Comparison of ENCODE assay signal across 20 cellular contexts in the genomic region with DNA sequence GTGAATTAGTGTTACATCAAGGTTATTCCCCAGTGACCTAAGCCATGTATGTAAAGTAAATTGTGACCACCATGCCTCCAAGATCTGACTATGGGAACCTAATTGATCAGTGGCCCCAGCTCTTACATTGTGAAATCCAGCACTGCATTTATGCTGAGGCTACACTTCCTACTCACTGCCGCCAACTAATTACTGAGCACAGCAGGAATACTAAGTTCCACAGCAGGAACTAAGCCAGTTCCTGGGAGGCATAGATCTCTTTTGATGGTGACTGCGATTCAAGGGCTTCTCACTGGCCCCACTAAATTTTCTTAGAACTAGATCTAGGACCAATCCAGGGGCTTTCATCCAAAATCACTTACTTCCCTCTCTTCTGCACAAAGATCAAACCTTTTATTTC. TPM values are rescaled to one million over a fixed set of nuclear protein-coding genes. Genes with fewer than 3 reads are reported as not detected.
DNase-seq lines count a peak whose midpoint lies in the region; ATAC-seq and TF ChIP-seq lines count a peak whose summit lies in the region.
"Had no signal": no experiment of that assay in that cellular context is flagged by ENCODE, and none has a peak within 500 bp of the region (broad histone marks: within the 10 kb centered on the region; RNA-seq: fewer than 3 reads in every experiment).

No MANE protein-coding gene starts in this region.

- H3K9me3 Mint-ChIP-seq in progenitor cell of endocrine pancreas (ENCODE audit: low read depth): no peaks in the 10 kb centered on the region
- H3K9me3 Mint-ChIP-seq: CD4-positive, alpha-beta T cell had no signal

- H3K36me3 ChIP-seq in sigmoid colon: no peaks in the 10 kb centered on the region
- H3K36me3 ChIP-seq: BE2C, SJSA1 had no signal

- H3K27me3 ChIP-seq in sigmoid colon: no peaks in the 10 kb centered on the region
- H3K27me3 ChIP-seq: BE2C, SJSA1 had no signal

- H3K9me3 ChIP-seq in sigmoid colon: no peaks in the 10 kb centered on the region
- H3K9me3 ChIP-seq: BE2C, SJSA1 had no signal

- no peak overlapping the region for H3K4me3 Mint-ChIP-seq in progenitor cell of endocrine pancreas (ENCODE audit: low read depth)
- H3K4me3 Mint-ChIP-seq: CD4-positive, alpha-beta T cell had no signal

- H3K4me3 ChIP-seq in sigmoid colon: no peak overlapping the region
- H3K4me3 ChIP-seq: SJSA1 had no signal

- peaks cover 22% of the 10 kb centered on the region for H3K4me1 Mint-ChIP-seq in progenitor cell of endocrine pancreas (ENCODE audit: low read depth)

- TF ChIP-seq CTCF in progenitor cell of endocrine pancreas (IDR thresholded peaks at IDR 0.05; ENCODE audit: unreplicated experiment): no peak
- TF ChIP-seq CTCF in sigmoid colon (IDR thresholded peaks at IDR 0.05): no peak

- H3K36me3 Mint-ChIP-seq in progenitor cell of endocrine pancreas (ENCODE audit: insufficient read depth): no peaks in the 10 kb centered on the region

- no peak for TF ChIP-seq EP300 in sigmoid colon (IDR thresholded peaks at IDR 0.05)

- no peak overlapping the region for H3K27ac Mint-ChIP-seq in progenitor cell of endocrine pancreas
- H3K27ac Mint-ChIP-seq: CD4-positive, alpha-beta T cell had no signal

- no peaks in the 10 kb centered on the region for H3K4me1 ChIP-seq in sigmoid colon
- H3K4me1 ChIP-seq: BE2C, SJSA1 had no signal

- H3K27me3 Mint-ChIP-seq in progenitor cell of endocrine pancreas: no peaks in the 10 kb centered on the region
- H3K27me3 Mint-ChIP-seq: CD4-positive, alpha-beta T cell had no signal

- TF ChIP-seq POLR2A in sigmoid colon (IDR thresholded peaks at IDR 0.05): no peak

- H3K27ac ChIP-seq in sigmoid colon: no peak overlapping the region
- H3K27ac ChIP-seq: SJSA1 had no signal

- no peak for ATAC-seq in HG03378 (IDR thresholded peaks at IDR 0.05; ENCODE audit: unreplicated experiment)
- no peak for ATAC-seq in left ventricle myocardium superior

- intact Hi-C loops in sigmoid colon (cut with DNase I) (no loop called here), left ventricle myocardium superior (cut with micrococcal nuclease) (no loop called here)

- DNase-seq in ELF-1 (ENCODE audit: low read depth, low spot score): peak; percentile 36
- peak in 2 of 3 experiments; percentile 46 to 74 for DNase-seq in NCI-H1417 (lab: John Stamatoyannopoulos, UW)
- peak; percentile 52 for DNase-seq in NCI-H774 (lab: John Stamatoyannopoulos, UW)
- peak; percentile 16 for DNase-seq in iPS-NIHi11 (ENCODE audit: low spot score)
- no peak for DNase-seq in progenitor cell of endocrine pancreas (ENCODE audit: low spot score, unreplicated experiment)
- DNase-seq in sigmoid colon: no peak
- no peak for DNase-seq in left ventricle myocardium superior
- DNase-seq: BE2C; CD4-positive, alpha-beta T cell; DMS79 treated with DMSO at 0.1 percent for 48 hours; GOT3; Kasumi-1; MM.1S; NCI-H1092 treated with DMSO at 0.1 percent for 48 hours; NCI-H1930; NCI-H2227 treated with DMSO at 0.1 percent for 48 hours; NCI-H526 treated with DMSO at 0.1 percent for 48 hours had no signal

- 67 to 79% methylated on average over 2 of the region's 2 CpGs for WGBS in sigmoid colon, 2 donors

RNA-seq across cellular contexts. Expression of gene CNTN5, which starts 45.9 kb away (rescaled TPM):
- total RNA-seq in progenitor cell of endocrine pancreas (0.50 and 1.2 TPM in 2 replicates), sigmoid colon (under 1 TPM; 0.14 to 0.36 (median 0.22) TPM), left ventricle myocardium superior (not detected)
- polyA plus RNA-seq in sigmoid colon: under 1 TPM in 1 of 3 donors, not detected in 2; 0.13 TPM
- total RNA-seq: CD4-positive, alpha-beta T cell; SJSA1 had no signal
- polyA plus RNA-seq: AG04450 had no signal

Comparison
In these comparisons a context has a peak if more than half of its experiments do, and no peak if none do; other contexts are left out.
1. DNase-seq: peak in ELF-1 (single experiment), NCI-H1417 (2 of 3), NCI-H774 (single experiment) and iPS-NIHi11 (single experiment); none in progenitor cell of endocrine pancreas (single experiment), sigmoid colon (single experiment) and left ventricle myocardium superior (single experiment).